In genomic region chr10:123380491-123381085, GRCh38 we compare ENCODE assay signal across 10 cellular contexts.
A peak's percentile ranks its signal among the peaks of the same experiment; 100 is the strongest.
DNase-seq lines count a peak whose midpoint lies in the region; TF ChIP-seq lines count a peak whose summit lies in the region.
"Had no signal": no experiment of that assay in that cellular context is flagged by ENCODE, and none has a peak within 500 bp of the region (broad histone marks: within the 10 kb centered on the region; RNA-seq: fewer than 3 reads in every experiment).

No MANE protein-coding gene starts in this region.

- no peak overlapping the region for H2BK5ac ChIP-seq in H9 (ENCODE audit: insufficient read length, low read length)

- H4K5ac ChIP-seq in H9 (ENCODE audit: insufficient read length, low read depth, low read length): no peak overlapping the region

- H2AFZ ChIP-seq in H9 (ENCODE audit: low read length) (no peak overlapping the region), OCI-LY7 (ENCODE audit: low read length) (no peak overlapping the region)

- no peak overlapping the region for H2BK15ac ChIP-seq in H9 (ENCODE audit: low read depth, low read length)

- peaks cover 14 to 18% of the 10 kb centered on the region in 2 experiments for H3K9me3 Mint-ChIP-seq in H9
- H3K9me3 Mint-ChIP-seq in activated T-helper 2 cell treated with anti-CD3 and anti-CD28 coated beads, Interferon-gamma antibody, Interleukin-2, Interleukin-4, amounts not matched to agents 10 μg/mL and 5 μg/mL and 100 μg/mL, durations not matched to agents 14 hours and 24 hours and 36 hours: no peaks in the 10 kb centered on the region

- H2BK120ac ChIP-seq in H9 (ENCODE audit: low read depth, low read length, poor library complexity, severe bottlenecking): no peak overlapping the region

- DNase-seq in AG09319 (ENCODE audit: extremely low read depth, low read depth) (no peak), H9 (no peak), OCI-LY7 (ENCODE audit: low spot score) (no peak), glomerular visceral epithelial cell (ENCODE audit: extremely low spot score) (peak; percentile 6), RPMI8226 (no peak), testis (no peak)
- no peak for DNase-seq in activated CD8-positive, alpha-beta memory T cell treated with anti-CD3 and anti-CD28 coated beads, Interleukin-2, amount 50 U/mL, for 4 hours
- no peak for DNase-seq in activated T-helper 2 cell treated with anti-CD3 and anti-CD28 coated beads, Interferon-gamma antibody, Interleukin-2, Interleukin-4, amounts not matched to agents 10 μg/mL and 5 μg/mL and 100 μg/mL, durations not matched to agents 14 hours and 24 hours and 36 hours (ENCODE audit: low spot score)
- DNase-seq: aorta had no signal

- CTCF ChIA-PET in OCI-LY7 (lab: Charles Lee; ENCODE audit: unreplicated experiment): no interaction called here

- no peak overlapping the region for H3K4ac ChIP-seq in H9 (ENCODE audit: low read depth, low read length)

- H2BK12ac ChIP-seq in H9 (ENCODE audit: insufficient read length, low read depth, low read length): no peak overlapping the region

- H4K20me1 ChIP-seq in H9 (ENCODE audit: control insufficient read depth, insufficient read depth, insufficient read length): no peaks in the 10 kb centered on the region
- no peaks in the 10 kb centered on the region for H4K20me1 ChIP-seq in OCI-LY7 (ENCODE audit: insufficient read depth, low read length)

- peaks cover 11 to 14% (median 13%) of the 10 kb centered on the region in 3 experiments for H3K36me3 Mint-ChIP-seq in H9 (ENCODE audit: insufficient read depth in 1 of 3, low read depth in 3 of 3)
- H3K36me3 Mint-ChIP-seq in activated T-helper 2 cell treated with anti-CD3 and anti-CD28 coated beads, Interferon-gamma antibody, Interleukin-2, Interleukin-4, amounts not matched to agents 10 μg/mL and 5 μg/mL and 100 μg/mL, durations not matched to agents 14 hours and 24 hours and 36 hours (ENCODE audit: low read depth): no peaks in the 10 kb centered on the region

- H3K23ac ChIP-seq in H9 (ENCODE audit: insufficient read length, low read depth, low read length): no peak overlapping the region

- H2AK5ac ChIP-seq in H9 (ENCODE audit: insufficient read length, low read length): no peak overlapping the region

- H3K4me2 ChIP-seq in H9 (ENCODE audit: insufficient read depth, insufficient read length, low read length): no peak overlapping the region
- H3K4me2 ChIP-seq in OCI-LY7 (ENCODE audit: low read length): no peak overlapping the region

- no peak overlapping the region for H3K27ac Mint-ChIP-seq in H9
- H3K27ac Mint-ChIP-seq in activated T-helper 2 cell treated with anti-CD3 and anti-CD28 coated beads, Interferon-gamma antibody, Interleukin-2, Interleukin-4, amounts not matched to agents 10 μg/mL and 5 μg/mL and 100 μg/mL, durations not matched to agents 14 hours and 24 hours and 36 hours: no peak overlapping the region

- no peak overlapping the region for H3K14ac ChIP-seq in H9 (ENCODE audit: insufficient read depth, low read length)

- H3K4me1 ChIP-seq in H9 (ENCODE audit: insufficient read depth, low read length) (peaks cover 3% of the 10 kb centered on the region), OCI-LY7 (ENCODE audit: insufficient read depth, low read length, poor library complexity, severe bottlenecking) (no peaks in the 10 kb centered on the region), testis (no peaks in the 10 kb centered on the region)

- no peak overlapping the region for H4K91ac ChIP-seq in H9 (ENCODE audit: insufficient read length, low read depth, low read length)

- no peak overlapping the region for H3K56ac ChIP-seq in H9 (ENCODE audit: insufficient read length, low read depth, low read length)

- no peak overlapping the region for H3K4me3 ChIP-seq in OCI-LY7 (ENCODE audit: low read depth, low read length, poor library complexity, severe bottlenecking)
- H3K4me3 ChIP-seq in testis: no peak overlapping the region

- intact Hi-C loops in OCI-LY7 (cut with micrococcal nuclease; ENCODE audit: unreplicated experiment): loop anchor here (2.0 to 10.0 kb wide), 2 partner anchors 248 to 336 kb away; no protein-coding TSS in a partner anchor
- intact Hi-C loops in activated T-helper 2 cell treated with anti-CD3 and anti-CD28 coated beads, Interferon-gamma antibody, Interleukin-2, Interleukin-4, amounts not matched to agents 10 μg/mL and 5 μg/mL and 100 μg/mL, durations not matched to agents 14 hours and 24 hours and 36 hours (cut with micrococcal nuclease): loop anchor here (5.0 kb wide), 1 partner anchor 243 kb away; the partner anchor contains the start of gene HMX3
- intact Hi-C loops in testis (cut with DNase I; ENCODE audit: low total_unique reads): no loop called here

- TF ChIP-seq POLR2A in testis (IDR thresholded peaks at IDR 0.05): no peak

- H3K27me3 ChIP-seq in H9 (ENCODE audit: insufficient read depth, low read length) (no peaks in the 10 kb centered on the region), testis (no peaks in the 10 kb centered on the region)

- H3K36me3 ChIP-seq in OCI-LY7 (ENCODE audit: insufficient read depth, low read length): no peaks in the 10 kb centered on the region
- no peaks in the 10 kb centered on the region for H3K36me3 ChIP-seq in testis (ENCODE audit: low read depth, missing control alignments)

- H3K9ac ChIP-seq in H9 (ENCODE audit: extremely low read depth, insufficient read length, low read length): no peak overlapping the region

- H3K79me2 ChIP-seq in H9 (ENCODE audit: insufficient read depth, low read length) (no peaks in the 10 kb centered on the region), OCI-LY7 (ENCODE audit: insufficient read depth, low read depth, low read length) (no peaks in the 10 kb centered on the region)

- no peak overlapping the region for H4K8ac ChIP-seq in H9 (replicated peaks; ENCODE audit: insufficient read length, low read depth, low read length)

- H3T11ph ChIP-seq in H9 (ENCODE audit: low read length): no peak overlapping the region

- no peaks in the 10 kb centered on the region for H3K79me1 ChIP-seq in H9 (ENCODE audit: insufficient read depth, low read depth, low read length, poor library complexity, severe bottlenecking)

- H3K9me2 ChIP-seq in OCI-LY7 (ENCODE audit: insufficient read depth, low read length): no peaks in the 10 kb centered on the region

- WGBS in H9 (ENCODE audit: extremely low coverage, insufficient read length, low lambda C conversion rate): no CpG with 5 or more reads among the region's 7 CpGs
- WGBS in testis, 2 donors: 71 to 75% methylated on average over 7 of the region's 7 CpGs

- peaks cover 14 to 23% of the 10 kb centered on the region in 2 experiments for H3K4me1 Mint-ChIP-seq in H9
- no peaks in the 10 kb centered on the region for H3K4me1 Mint-ChIP-seq in activated T-helper 2 cell treated with anti-CD3 and anti-CD28 coated beads, Interferon-gamma antibody, Interleukin-2, Interleukin-4, amounts not matched to agents 10 μg/mL and 5 μg/mL and 100 μg/mL, durations not matched to agents 14 hours and 24 hours and 36 hours (ENCODE audit: low read depth)
- H3K4me1 Mint-ChIP-seq: naive thymus-derived CD8-positive, alpha-beta T cell had no signal

- H3K9me3 ChIP-seq in H9 (ENCODE audit: control insufficient read depth, low read depth, low read length) (peaks cover 3% of the 10 kb centered on the region), OCI-LY7 (ENCODE audit: low read length) (0 out of 2 replicates have a peak, but pooled peaks cover 2% of the 10 kb centered on the region), testis (no peaks in the 10 kb centered on the region)

- H3K4me3 Mint-ChIP-seq in H9: no peak overlapping the region; a peak in 1 of 5 replicates
- H3K4me3 Mint-ChIP-seq in activated T-helper 2 cell treated with anti-CD3 and anti-CD28 coated beads, Interferon-gamma antibody, Interleukin-2, Interleukin-4, amounts not matched to agents 10 μg/mL and 5 μg/mL and 100 μg/mL, durations not matched to agents 14 hours and 24 hours and 36 hours (ENCODE audit: low read depth): no peak overlapping the region
- H3K4me3 Mint-ChIP-seq: naive thymus-derived CD8-positive, alpha-beta T cell had no signal

- POLR2A ChIA-PET in OCI-LY7 (lab: Charles Lee): no interaction called here

- no peak overlapping the region for H3K18ac ChIP-seq in H9 (ENCODE audit: insufficient read length, low read depth, low read length)

- H3K27ac ChIP-seq in H9 (ENCODE audit: insufficient read length, low read depth, low read length) (no peak overlapping the region), OCI-LY7 (ENCODE audit: low read depth, low read length, poor library complexity, severe bottlenecking) (no peak overlapping the region), testis (no peak overlapping the region)

- no peak overlapping the region for H2BK20ac ChIP-seq in H9 (ENCODE audit: low read depth, low read length, poor library complexity, severe bottlenecking)

- peaks cover 5% of the 10 kb centered on the region for H3K27me3 Mint-ChIP-seq in H9 (ENCODE audit: low read depth)
- H3K27me3 Mint-ChIP-seq in activated T-helper 2 cell treated with anti-CD3 and anti-CD28 coated beads, Interferon-gamma antibody, Interleukin-2, Interleukin-4, amounts not matched to agents 10 μg/mL and 5 μg/mL and 100 μg/mL, durations not matched to agents 14 hours and 24 hours and 36 hours (ENCODE audit: low read depth): no peaks in the 10 kb centered on the region

- TF ChIP-seq CTCF in AG09319 (IDR thresholded peaks at IDR 0.05; ENCODE audit: low read depth, low read length) (peak; percentile 2; the same call in 1 of the 2 replicates), H9 (conservative IDR thresholded peaks at IDR 0.05) (peak; percentile 48; the same call in 2 of the 3 replicates), OCI-LY7 (conservative IDR thresholded peaks at IDR 0.05; ENCODE audit: low read length) (peak; percentile 52), testis (IDR thresholded peaks at IDR 0.05) (no peak)

- BruUV-seq in OCI-LY7 (replicated peaks; lab: Mats Ljungman, UMichigan): no TSS peak

- H3K23me2 ChIP-seq in H9 (ENCODE audit: insufficient read length, low read depth, low read length, poor library complexity, severe bottlenecking): no peaks in the 10 kb centered on the region

Comparison
In these comparisons a context has a peak if more than half of its experiments do, and no peak if none do; other contexts are left out.
1. CTCF ChIP-seq: peak in AG09319 (single experiment), H9 (single experiment) and OCI-LY7 (single experiment); none in testis (0 of 3).